ENCODE assay signal across 9 cellular contexts in the genomic region with DNA sequence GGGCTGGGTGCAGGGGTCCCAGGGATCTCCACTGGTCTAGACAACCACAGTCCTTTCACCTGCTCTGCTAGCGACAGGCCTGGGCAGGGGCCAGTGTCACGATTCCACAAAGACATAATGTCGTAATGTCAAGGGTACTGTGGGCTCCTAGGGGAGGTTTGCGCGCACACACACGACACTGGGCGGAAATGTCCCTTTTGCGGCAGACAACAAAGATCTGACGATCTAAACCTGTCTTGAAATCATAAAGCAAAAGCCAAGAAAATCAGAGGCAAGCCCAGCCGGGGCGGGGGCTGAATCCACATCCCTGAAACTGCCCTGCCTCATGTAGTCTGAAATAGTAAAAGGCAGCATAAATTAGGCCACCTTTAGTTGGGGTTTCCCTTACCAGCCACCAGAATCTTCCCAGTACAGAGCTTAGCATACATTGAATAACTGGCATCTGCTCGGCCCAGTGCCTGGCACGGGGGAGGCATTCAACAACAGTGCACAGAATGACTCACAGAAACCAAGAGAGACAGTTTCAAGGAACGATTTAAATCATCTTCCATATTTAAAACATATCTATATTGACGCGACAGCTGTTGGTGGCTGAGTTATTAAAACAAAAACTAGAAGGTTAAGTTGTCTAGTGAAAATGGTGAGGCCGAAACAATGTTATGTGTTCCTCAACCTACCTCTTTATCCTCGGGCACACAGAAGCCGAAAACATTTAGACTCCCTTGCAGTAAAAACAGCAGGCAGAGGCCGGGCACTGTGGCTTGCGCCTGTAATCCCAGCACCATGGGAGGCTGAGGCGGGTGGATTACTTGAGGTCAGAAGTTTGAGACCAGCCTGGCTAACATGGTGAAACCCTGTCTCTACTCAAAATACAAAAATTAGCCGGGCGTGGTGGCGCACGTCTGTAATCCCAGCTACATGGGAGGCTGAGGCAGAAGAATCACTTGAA.
DNase-seq lines count a peak whose midpoint lies in the region; ATAC-seq and TF ChIP-seq lines count a peak whose summit lies in the region.
"Had no signal": no experiment of that assay in that cellular context is flagged by ENCODE, and none has a peak within 500 bp of the region (broad histone marks: within the 10 kb centered on the region; RNA-seq: fewer than 3 reads in every experiment).

No MANE protein-coding gene starts in this region.

- H3K4me2 ChIP-seq in BLaER1 treated with 17β-estradiol and CSF1 and Interleukin-3, amounts not matched to agents 10 nM and 100 nM = peak overlapping the region in 6 of 11 experiments; percentile 62 to 71 (median 65); a peak in 12 of 22 replicates

- no peak overlapping the region for H3K27ac ChIP-seq in BLaER1 treated with 17β-estradiol and CSF1 and Interleukin-3, amounts not matched to agents 10 nM and 100 nM
- H3K27ac ChIP-seq in transverse colon = no peak overlapping the region
- H3K27ac ChIP-seq: thyroid gland had no signal

- no peak for TF ChIP-seq CTCF in transverse colon (IDR thresholded peaks at IDR 0.05)

- intact Hi-C loops in left ventricle myocardium superior (cut with micrococcal nuclease) (no loop called here), transverse colon (cut with DNase I; ENCODE audit: low total_unique reads) (loop anchor here (10.0 kb wide), 1 partner anchor 350 kb away; no protein-coding TSS in a partner anchor)

- no peak for TF ChIP-seq EP300 in transverse colon (IDR thresholded peaks at IDR 0.05; ENCODE audit: low read depth)

- no peak overlapping the region for H3K4me3 ChIP-seq in BLaER1 treated with 17β-estradiol and CSF1 and Interleukin-3, amounts not matched to agents 10 nM and 100 nM
- no peak overlapping the region for H3K4me3 ChIP-seq in H7 (ENCODE audit: insufficient read depth, low read depth, low read length)
- no peak overlapping the region for H3K4me3 ChIP-seq in transverse colon
- H3K4me3 ChIP-seq: thyroid gland had no signal

- H3K4me1 ChIP-seq in BLaER1 treated with 17β-estradiol and CSF1 and Interleukin-3, amounts not matched to agents 10 nM and 100 nM = peaks cover 5 to 33% (median 25%) of the 10 kb centered on the region in 10 experiments; a peak in 18 of 20 replicates
- H3K4me1 ChIP-seq in transverse colon = no peaks in the 10 kb centered on the region

- no peaks in the 10 kb centered on the region for H3K27me3 ChIP-seq in BLaER1 treated with 17β-estradiol and CSF1 and Interleukin-3, amounts not matched to agents 10 nM and 100 nM
- H3K27me3 ChIP-seq in H7 (ENCODE audit: control insufficient read depth, insufficient read depth, low read length) (no peaks in the 10 kb centered on the region), transverse colon (no peaks in the 10 kb centered on the region)
- H3K27me3 ChIP-seq: thyroid gland had no signal

- 67 to 76% methylated on average over 15 to 26 of the region's 26 CpGs for WGBS in transverse colon (ENCODE audit: low coverage in 1 of 2), 2 donors

- in situ Hi-C loops in transverse colon (cut with MboI; ENCODE audit: low pct_ligation_motif_present in 1 of 4, low pct_unique_long_range_greater_than_20kb in 1 of 4, low sequenced_read_pairs in 3 of 4) = loop anchor here in 1 of 4 donors (5.0 to 25.0 kb wide), 2 partner anchors 402 to 1527 kb away; no protein-coding TSS in a partner anchor

- no peaks in the 10 kb centered on the region for H3K9me3 ChIP-seq in BLaER1 treated with 17β-estradiol and CSF1 and Interleukin-3, amounts not matched to agents 10 nM and 100 nM (replicated peaks in 1 of 11)
- no peaks in the 10 kb centered on the region for H3K9me3 ChIP-seq in transverse colon
- H3K9me3 ChIP-seq: thyroid gland had no signal

- H3K9ac ChIP-seq in BLaER1 treated with 17β-estradiol and CSF1 and Interleukin-3, amounts not matched to agents 10 nM and 100 nM = no peak overlapping the region

- DNase-seq in glomerular visceral epithelial cell (ENCODE audit: extremely low spot score) = peak; percentile 12
- DNase-seq in H7 = no peak
- DNase-seq in NCI-H524 treated with DMSO at 0.1 percent for 48 hours (lab: John Stamatoyannopoulos, UW) = no peak
- DNase-seq in left ventricle myocardium superior = no peak
- no peak for DNase-seq in transverse colon
- DNase-seq: thyroid gland had no signal

- no peaks in the 10 kb centered on the region for H4K20me1 ChIP-seq in BLaER1 treated with 17β-estradiol and CSF1 and Interleukin-3, amounts not matched to agents 10 nM and 100 nM

- no peaks in the 10 kb centered on the region for H3K36me3 ChIP-seq in BLaER1 treated with 17β-estradiol and CSF1 and Interleukin-3, amounts not matched to agents 10 nM and 100 nM
- H3K36me3 ChIP-seq in H7 (replicated peaks; ENCODE audit: control insufficient read depth, insufficient read depth, low read length) (no peaks in the 10 kb centered on the region; the same call in 1 of the 2 replicates), transverse colon (no peaks in the 10 kb centered on the region)
- H3K36me3 ChIP-seq: thyroid gland had no signal

- ATAC-seq in GM21381 (IDR thresholded peaks at IDR 0.05; ENCODE audit: unreplicated experiment) = peak; percentile 95
- ATAC-seq in HG03520 (IDR thresholded peaks at IDR 0.05; ENCODE audit: unreplicated experiment) = peak; percentile 89
- no peak for ATAC-seq in left ventricle myocardium superior

- TF ChIP-seq POLR2A in transverse colon (IDR thresholded peaks at IDR 0.05) = no peak
